24 cellular contexts compared by ENCODE assay signal in the genomic region with DNA sequence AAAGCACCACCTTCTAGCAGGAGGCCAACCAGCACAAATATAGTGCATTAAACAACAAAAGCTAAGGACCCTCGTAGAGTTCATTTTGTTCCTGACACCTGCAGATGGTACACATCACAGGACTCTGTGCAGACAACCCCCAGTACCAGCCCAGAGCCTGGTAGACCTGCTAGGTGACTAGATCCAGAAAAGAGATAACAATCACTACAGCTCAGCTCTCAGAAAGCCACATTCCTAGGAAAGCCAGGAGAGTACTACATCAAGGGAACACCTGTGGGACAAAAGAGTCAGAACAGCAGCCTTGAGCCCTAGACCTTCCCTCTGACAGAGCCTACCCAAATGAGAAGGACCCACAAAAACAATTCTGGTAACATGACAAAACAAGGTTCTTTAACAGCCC.
"Had no signal": no experiment of that assay in that cellular context is flagged by ENCODE, and none has a peak within 500 bp of the region (broad histone marks: within the 10 kb centered on the region; RNA-seq: fewer than 3 reads in every experiment).

No MANE protein-coding gene starts in this region.

- H3K4me2 ChIP-seq: smooth muscle cell had no signal

- H3K36me3 ChIP-seq: left lung, lower lobe of right lung, ovary, right atrium auricular region, right lobe of liver, tibial nerve, upper lobe of left lung, vagina had no signal

- ATAC-seq: left colon; left lung; lower lobe of right lung; mucosa of descending colon; naive thymus-derived CD4-positive, alpha-beta T cell; natural killer cell treated with Interleukin-12 subunit alpha and Interleukin-12 subunit beta and Interleukin-15 and Interleukin-18, amount 100 ng/mL, for 72 hours; right lobe of liver; stimulated activated naive CD8-positive, alpha-beta T cell treated with anti-CD3 and anti-CD28 coated beads, Interleukin-15, amount 100 ng/mL, for 72 hours had no signal

- H3K4me1 ChIP-seq: left lung, lower lobe of right lung, right atrium auricular region, right lobe of liver, tibial nerve, upper lobe of left lung, vagina had no signal

- H3K4me3 ChIP-seq: left lung, lower lobe of right lung, mucosa of descending colon, ovary, right atrium auricular region, right lobe of liver, smooth muscle cell, tibial nerve, upper lobe of left lung, vagina had no signal

- H3K9me3 ChIP-seq: left lung, lower lobe of right lung, mucosa of descending colon, ovary, right atrium auricular region, right lobe of liver, tibial nerve, upper lobe of left lung, vagina had no signal

- H3K27ac ChIP-seq: left lung, lower lobe of right lung, ovary, right atrium auricular region, right lobe of liver, tibial nerve, upper lobe of left lung, vagina had no signal

- H3K27me3 ChIP-seq: left lung, ovary, right atrium auricular region, right lobe of liver, tibial nerve, upper lobe of left lung, vagina had no signal

- DNase-seq: kidney; left colon; left lung; lower lobe of right lung; mammary epithelial cell; mesenchymal stem cell; midbrain; mucosa of descending colon; naive thymus-derived CD4-positive, alpha-beta T cell; ovary; right lobe of liver; stimulated activated CD4-positive, alpha-beta T cell treated with anti-CD3 and anti-CD28 coated beads, Interleukin-1b, Interleukin-23, amount 100 ng/mL, for 48 hours; stimulated activated CD4-positive, alpha-beta T cell treated with anti-CD3 and anti-CD28 coated beads, Interleukin-2, amount 100 ng/mL, for 48 hours; stimulated activated CD4-positive, alpha-beta T cell treated with anti-CD3 and anti-CD28 coated beads, Interleukin-4, amount 100 ng/mL, for 4 hours; stimulated activated CD8-positive, alpha-beta memory T cell treated with anti-CD3 and anti-CD28 coated beads, Interleukin-4, amount 100 ng/mL, for 48 hours; stimulated activated naive CD4-positive, alpha-beta T cell treated with Interleukin-2 at 50 U/mL for 16 hours; stimulated activated naive CD8-positive, alpha-beta T cell treated with anti-CD3 and anti-CD28 coated beads, Interleukin-15, amount 100 ng/mL, for 72 hours; substantia nigra; upper lobe of left lung had no signal
